Comparison of ENCODE assay signal across 2 cellular contexts in the genomic region with DNA sequence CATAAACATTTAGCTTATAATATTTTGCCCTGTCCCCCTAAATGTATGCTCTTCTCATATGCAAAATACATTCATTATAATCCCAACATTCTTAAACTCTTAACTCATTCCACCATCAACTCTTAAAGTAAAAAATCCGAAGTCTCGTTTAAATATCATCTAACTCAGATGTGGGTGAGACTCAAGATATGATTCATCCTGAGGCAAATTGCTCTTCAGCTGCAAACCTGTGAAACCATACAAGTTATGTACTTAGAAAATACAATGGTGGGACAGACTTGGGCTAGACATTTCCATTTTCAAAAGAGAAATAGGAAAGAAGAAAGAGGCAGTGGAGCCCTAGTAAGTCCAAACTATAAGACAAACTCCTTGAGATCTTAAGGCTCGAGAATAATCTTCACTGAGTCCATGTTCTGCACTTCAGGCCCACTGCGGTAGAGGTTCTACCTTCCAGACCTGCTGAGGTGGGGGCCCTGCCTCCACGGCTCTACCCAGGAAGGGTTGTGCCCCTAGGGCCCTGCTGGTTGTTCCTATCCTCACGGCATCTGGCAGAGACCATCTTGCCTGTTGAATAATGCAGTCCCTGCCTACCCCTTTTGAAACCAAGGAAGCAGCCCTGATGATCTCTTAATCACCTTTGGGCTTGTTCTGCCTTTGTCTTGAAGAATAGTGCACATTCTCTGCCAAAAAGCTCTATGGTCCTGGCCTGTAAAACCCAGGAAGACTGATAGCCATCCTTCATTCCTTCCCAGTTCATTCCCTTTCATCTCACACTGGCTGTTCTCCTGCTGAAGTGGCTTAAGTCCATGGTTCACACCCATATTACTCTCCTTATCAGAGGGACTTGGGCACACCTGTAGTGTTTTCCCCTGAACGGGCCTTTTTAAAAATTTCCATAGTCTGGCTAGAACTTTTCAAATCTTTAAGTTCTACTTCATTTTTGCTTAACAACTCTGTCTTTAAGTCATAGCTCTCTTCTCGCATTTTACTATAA.
TF ChIP-seq lines count a peak whose summit lies in the region.

No MANE protein-coding gene starts in this region.

TF ChIP-seq in HepG2, 621 proteins besides CTCF, POLR2A, EP300 and RAD21 (continued from another document):
- no peak for TF ChIP-seq RARA (CRISPR knock-in tag; IDR thresholded peaks at IDR 0.05)
- no peak for TF ChIP-seq ZNF614 (CRISPR knock-in tag; IDR thresholded peaks at IDR 0.05; ENCODE audit: borderline replicate concordance)
- TF ChIP-seq MTF1 (CRISPR knock-in tag; IDR thresholded peaks at IDR 0.05), result no peak
- TF ChIP-seq ZSCAN20 (CRISPR knock-in tag; IDR thresholded peaks at IDR 0.05; ENCODE audit: borderline replicate concordance), result no peak
- no peak for TF ChIP-seq CREB1 (IDR thresholded peaks at IDR 0.05)
- no peak for TF ChIP-seq CREB1 (CRISPR knock-in tag; IDR thresholded peaks at IDR 0.05)
- TF ChIP-seq, protein P1, sequence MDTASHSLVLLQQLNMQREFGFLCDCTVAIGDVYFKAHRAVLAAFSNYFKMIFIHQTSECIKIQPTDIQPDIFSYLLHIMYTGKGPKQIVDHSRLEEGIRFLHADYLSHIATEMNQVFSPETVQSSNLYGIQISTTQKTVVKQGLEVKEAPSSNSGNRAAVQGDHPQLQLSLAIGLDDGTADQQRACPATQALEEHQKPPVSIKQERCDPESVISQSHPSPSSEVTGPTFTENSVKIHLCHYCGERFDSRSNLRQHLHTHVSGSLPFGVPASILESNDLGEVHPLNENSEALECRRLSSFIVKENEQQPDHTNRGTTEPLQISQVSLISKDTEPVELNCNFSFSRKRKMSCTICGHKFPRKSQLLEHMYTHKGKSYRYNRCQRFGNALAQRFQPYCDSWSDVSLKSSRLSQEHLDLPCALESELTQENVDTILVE (CRISPR knock-in tag; IDR thresholded peaks at IDR 0.05), result no peak
- TF ChIP-seq, protein P2, sequence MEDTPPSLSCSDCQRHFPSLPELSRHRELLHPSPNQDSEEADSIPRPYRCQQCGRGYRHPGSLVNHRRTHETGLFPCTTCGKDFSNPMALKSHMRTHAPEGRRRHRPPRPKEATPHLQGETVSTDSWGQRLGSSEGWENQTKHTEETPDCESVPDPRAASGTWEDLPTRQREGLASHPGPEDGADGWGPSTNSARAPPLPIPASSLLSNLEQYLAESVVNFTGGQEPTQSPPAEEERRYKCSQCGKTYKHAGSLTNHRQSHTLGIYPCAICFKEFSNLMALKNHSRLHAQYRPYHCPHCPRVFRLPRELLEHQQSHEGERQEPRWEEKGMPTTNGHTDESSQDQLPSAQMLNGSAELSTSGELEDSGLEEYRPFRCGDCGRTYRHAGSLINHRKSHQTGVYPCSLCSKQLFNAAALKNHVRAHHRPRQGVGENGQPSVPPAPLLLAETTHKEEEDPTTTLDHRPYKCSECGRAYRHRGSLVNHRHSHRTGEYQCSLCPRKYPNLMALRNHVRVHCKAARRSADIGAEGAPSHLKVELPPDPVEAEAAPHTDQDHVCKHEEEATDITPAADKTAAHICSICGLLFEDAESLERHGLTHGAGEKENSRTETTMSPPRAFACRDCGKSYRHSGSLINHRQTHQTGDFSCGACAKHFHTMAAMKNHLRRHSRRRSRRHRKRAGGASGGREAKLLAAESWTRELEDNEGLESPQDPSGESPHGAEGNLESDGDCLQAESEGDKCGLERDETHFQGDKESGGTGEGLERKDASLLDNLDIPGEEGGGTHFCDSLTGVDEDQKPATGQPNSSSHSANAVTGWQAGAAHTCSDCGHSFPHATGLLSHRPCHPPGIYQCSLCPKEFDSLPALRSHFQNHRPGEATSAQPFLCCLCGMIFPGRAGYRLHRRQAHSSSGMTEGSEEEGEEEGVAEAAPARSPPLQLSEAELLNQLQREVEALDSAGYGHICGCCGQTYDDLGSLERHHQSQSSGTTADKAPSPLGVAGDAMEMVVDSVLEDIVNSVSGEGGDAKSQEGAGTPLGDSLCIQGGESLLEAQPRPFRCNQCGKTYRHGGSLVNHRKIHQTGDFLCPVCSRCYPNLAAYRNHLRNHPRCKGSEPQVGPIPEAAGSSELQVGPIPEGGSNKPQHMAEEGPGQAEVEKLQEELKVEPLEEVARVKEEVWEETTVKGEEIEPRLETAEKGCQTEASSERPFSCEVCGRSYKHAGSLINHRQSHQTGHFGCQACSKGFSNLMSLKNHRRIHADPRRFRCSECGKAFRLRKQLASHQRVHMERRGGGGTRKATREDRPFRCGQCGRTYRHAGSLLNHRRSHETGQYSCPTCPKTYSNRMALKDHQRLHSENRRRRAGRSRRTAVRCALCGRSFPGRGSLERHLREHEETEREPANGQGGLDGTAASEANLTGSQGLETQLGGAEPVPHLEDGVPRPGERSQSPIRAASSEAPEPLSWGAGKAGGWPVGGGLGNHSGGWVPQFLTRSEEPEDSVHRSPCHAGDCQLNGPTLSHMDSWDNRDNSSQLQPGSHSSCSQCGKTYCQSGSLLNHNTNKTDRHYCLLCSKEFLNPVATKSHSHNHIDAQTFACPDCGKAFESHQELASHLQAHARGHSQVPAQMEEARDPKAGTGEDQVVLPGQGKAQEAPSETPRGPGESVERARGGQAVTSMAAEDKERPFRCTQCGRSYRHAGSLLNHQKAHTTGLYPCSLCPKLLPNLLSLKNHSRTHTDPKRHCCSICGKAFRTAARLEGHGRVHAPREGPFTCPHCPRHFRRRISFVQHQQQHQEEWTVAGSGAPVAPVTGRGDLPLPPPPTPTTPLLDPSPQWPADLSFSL (CRISPR knock-in tag; IDR thresholded peaks at IDR 0.05), result no peak
- TF ChIP-seq, protein P3, sequence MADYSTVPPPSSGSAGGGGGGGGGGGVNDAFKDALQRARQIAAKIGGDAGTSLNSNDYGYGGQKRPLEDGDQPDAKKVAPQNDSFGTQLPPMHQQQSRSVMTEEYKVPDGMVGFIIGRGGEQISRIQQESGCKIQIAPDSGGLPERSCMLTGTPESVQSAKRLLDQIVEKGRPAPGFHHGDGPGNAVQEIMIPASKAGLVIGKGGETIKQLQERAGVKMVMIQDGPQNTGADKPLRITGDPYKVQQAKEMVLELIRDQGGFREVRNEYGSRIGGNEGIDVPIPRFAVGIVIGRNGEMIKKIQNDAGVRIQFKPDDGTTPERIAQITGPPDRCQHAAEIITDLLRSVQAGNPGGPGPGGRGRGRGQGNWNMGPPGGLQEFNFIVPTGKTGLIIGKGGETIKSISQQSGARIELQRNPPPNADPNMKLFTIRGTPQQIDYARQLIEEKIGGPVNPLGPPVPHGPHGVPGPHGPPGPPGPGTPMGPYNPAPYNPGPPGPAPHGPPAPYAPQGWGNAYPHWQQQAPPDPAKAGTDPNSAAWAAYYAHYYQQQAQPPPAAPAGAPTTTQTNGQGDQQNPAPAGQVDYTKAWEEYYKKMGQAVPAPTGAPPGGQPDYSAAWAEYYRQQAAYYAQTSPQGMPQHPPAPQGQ (CRISPR knock-in tag; IDR thresholded peaks at IDR 0.05; ENCODE audit: borderline replicate concordance), result no peak
- no peak for TF ChIP-seq ZNF230 (CRISPR knock-in tag; IDR thresholded peaks at IDR 0.05)
- TF ChIP-seq, protein P4, sequence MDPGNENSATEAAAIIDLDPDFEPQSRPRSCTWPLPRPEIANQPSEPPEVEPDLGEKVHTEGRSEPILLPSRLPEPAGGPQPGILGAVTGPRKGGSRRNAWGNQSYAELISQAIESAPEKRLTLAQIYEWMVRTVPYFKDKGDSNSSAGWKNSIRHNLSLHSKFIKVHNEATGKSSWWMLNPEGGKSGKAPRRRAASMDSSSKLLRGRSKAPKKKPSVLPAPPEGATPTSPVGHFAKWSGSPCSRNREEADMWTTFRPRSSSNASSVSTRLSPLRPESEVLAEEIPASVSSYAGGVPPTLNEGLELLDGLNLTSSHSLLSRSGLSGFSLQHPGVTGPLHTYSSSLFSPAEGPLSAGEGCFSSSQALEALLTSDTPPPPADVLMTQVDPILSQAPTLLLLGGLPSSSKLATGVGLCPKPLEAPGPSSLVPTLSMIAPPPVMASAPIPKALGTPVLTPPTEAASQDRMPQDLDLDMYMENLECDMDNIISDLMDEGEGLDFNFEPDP (CRISPR knock-in tag; conservative IDR thresholded peaks at IDR 0.05), result no peak

TF ChIP-seq in WTC11, 78 proteins besides CTCF, POLR2A, EP300 and RAD21 (continued from another document):
- TF ChIP-seq SMAD3 (CRISPR knock-in tag; IDR thresholded peaks at IDR 0.05; ENCODE audit: borderline replicate concordance) (no peak), ZNF263 (CRISPR knock-in tag; IDR thresholded peaks at IDR 0.05; ENCODE audit: low read depth) (no peak), RELA (CRISPR knock-in tag; IDR thresholded peaks at IDR 0.05; ENCODE audit: borderline replicate concordance) (no peak), KAT7 (CRISPR knock-in tag; IDR thresholded peaks at IDR 0.05; ENCODE audit: borderline replicate concordance) (no peak)
- TF ChIP-seq, protein P5, sequence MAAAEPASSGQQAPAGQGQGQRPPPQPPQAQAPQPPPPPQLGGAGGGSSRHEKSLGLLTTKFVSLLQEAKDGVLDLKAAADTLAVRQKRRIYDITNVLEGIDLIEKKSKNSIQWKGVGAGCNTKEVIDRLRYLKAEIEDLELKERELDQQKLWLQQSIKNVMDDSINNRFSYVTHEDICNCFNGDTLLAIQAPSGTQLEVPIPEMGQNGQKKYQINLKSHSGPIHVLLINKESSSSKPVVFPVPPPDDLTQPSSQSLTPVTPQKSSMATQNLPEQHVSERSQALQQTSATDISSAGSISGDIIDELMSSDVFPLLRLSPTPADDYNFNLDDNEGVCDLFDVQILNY (CRISPR knock-in tag; IDR thresholded peaks at IDR 0.05), result no peak
- TF ChIP-seq, protein P6, sequence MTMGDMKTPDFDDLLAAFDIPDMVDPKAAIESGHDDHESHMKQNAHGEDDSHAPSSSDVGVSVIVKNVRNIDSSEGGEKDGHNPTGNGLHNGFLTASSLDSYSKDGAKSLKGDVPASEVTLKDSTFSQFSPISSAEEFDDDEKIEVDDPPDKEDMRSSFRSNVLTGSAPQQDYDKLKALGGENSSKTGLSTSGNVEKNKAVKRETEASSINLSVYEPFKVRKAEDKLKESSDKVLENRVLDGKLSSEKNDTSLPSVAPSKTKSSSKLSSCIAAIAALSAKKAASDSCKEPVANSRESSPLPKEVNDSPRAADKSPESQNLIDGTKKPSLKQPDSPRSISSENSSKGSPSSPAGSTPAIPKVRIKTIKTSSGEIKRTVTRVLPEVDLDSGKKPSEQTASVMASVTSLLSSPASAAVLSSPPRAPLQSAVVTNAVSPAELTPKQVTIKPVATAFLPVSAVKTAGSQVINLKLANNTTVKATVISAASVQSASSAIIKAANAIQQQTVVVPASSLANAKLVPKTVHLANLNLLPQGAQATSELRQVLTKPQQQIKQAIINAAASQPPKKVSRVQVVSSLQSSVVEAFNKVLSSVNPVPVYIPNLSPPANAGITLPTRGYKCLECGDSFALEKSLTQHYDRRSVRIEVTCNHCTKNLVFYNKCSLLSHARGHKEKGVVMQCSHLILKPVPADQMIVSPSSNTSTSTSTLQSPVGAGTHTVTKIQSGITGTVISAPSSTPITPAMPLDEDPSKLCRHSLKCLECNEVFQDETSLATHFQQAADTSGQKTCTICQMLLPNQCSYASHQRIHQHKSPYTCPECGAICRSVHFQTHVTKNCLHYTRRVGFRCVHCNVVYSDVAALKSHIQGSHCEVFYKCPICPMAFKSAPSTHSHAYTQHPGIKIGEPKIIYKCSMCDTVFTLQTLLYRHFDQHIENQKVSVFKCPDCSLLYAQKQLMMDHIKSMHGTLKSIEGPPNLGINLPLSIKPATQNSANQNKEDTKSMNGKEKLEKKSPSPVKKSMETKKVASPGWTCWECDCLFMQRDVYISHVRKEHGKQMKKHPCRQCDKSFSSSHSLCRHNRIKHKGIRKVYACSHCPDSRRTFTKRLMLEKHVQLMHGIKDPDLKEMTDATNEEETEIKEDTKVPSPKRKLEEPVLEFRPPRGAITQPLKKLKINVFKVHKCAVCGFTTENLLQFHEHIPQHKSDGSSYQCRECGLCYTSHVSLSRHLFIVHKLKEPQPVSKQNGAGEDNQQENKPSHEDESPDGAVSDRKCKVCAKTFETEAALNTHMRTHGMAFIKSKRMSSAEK (CRISPR knock-in tag; IDR thresholded peaks at IDR 0.05; ENCODE audit: borderline replicate concordance), result no peak
- TF ChIP-seq, protein P7, sequence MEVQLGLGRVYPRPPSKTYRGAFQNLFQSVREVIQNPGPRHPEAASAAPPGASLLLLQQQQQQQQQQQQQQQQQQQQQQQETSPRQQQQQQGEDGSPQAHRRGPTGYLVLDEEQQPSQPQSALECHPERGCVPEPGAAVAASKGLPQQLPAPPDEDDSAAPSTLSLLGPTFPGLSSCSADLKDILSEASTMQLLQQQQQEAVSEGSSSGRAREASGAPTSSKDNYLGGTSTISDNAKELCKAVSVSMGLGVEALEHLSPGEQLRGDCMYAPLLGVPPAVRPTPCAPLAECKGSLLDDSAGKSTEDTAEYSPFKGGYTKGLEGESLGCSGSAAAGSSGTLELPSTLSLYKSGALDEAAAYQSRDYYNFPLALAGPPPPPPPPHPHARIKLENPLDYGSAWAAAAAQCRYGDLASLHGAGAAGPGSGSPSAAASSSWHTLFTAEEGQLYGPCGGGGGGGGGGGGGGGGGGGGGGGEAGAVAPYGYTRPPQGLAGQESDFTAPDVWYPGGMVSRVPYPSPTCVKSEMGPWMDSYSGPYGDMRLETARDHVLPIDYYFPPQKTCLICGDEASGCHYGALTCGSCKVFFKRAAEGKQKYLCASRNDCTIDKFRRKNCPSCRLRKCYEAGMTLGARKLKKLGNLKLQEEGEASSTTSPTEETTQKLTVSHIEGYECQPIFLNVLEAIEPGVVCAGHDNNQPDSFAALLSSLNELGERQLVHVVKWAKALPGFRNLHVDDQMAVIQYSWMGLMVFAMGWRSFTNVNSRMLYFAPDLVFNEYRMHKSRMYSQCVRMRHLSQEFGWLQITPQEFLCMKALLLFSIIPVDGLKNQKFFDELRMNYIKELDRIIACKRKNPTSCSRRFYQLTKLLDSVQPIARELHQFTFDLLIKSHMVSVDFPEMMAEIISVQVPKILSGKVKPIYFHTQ (CRISPR knock-in tag; IDR thresholded peaks at IDR 0.05), result no peak
- TF ChIP-seq, protein P8, sequence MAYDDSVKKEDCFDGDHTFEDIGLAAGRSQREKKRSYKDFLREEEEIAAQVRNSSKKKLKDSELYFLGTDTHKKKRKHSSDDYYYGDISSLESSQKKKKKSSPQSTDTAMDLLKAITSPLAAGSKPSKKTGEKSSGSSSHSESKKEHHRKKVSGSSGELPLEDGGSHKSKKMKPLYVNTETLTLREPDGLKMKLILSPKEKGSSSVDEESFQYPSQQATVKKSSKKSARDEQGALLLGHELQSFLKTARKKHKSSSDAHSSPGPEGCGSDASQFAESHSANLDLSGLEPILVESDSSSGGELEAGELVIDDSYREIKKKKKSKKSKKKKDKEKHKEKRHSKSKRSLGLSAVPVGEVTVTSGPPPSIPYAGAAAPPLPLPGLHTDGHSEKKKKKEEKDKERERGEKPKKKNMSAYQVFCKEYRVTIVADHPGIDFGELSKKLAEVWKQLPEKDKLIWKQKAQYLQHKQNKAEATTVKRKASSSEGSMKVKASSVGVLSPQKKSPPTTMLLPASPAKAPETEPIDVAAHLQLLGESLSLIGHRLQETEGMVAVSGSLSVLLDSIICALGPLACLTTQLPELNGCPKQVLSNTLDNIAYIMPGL (CRISPR knock-in tag; IDR thresholded peaks at IDR 0.05), result no peak
